Comparison of ENCODE assay signal across 25 cellular contexts in genomic region chr6:33817520-33817919, GRCh38. TPM values are rescaled to one million over a fixed set of nuclear protein-coding genes. Genes with fewer than 3 reads are reported as not detected.
A peak's percentile ranks its signal among the peaks of the same experiment; 100 is the strongest.
DNase-seq lines count a peak whose midpoint lies in the region; ATAC-seq and TF ChIP-seq lines count a peak whose summit lies in the region.
"Had no signal": no experiment of that assay in that cellular context is flagged by ENCODE, and none has a peak within 500 bp of the region (broad histone marks: within the 10 kb centered on the region; RNA-seq: fewer than 3 reads in every experiment).

No MANE protein-coding gene starts in this region.

- no peak overlapping the region for H3K4me3 ChIP-seq in heart right ventricle
- H3K4me3 ChIP-seq: GM23338, PC-9 had no signal

- peak; percentile 2 for DNase-seq in left ventricle myocardium superior
- no peak for DNase-seq in heart right ventricle
- DNase-seq in NCI-H82 treated with DMSO at 0.1 percent for 48 hours (lab: John Stamatoyannopoulos, UW; ENCODE audit: unreplicated experiment) = peak; percentile 28
- DNase-seq in left lobe of liver (ENCODE audit: low spot score) = no peak
- no peak for DNase-seq in HCEC 1CT
- DNase-seq in hepatic stellate cell (ENCODE audit: low spot score) = no peak
- no peak for DNase-seq in T-helper 17 cell
- DNase-seq in DMS114 treated with DMSO at 0.1 percent for 48 hours (lab: John Stamatoyannopoulos, UW; ENCODE audit: unreplicated experiment) = no peak
- DNase-seq: Calu3, H9, HFFc6, KBM-7, MV-4-11, NCI-H2081, NCI-H345, NCI-H510A treated with DMSO at 0.1 percent for 48 hours, PC-9 had no signal

- no peak for ATAC-seq in left ventricle myocardium superior
- no peak for ATAC-seq in heart right ventricle
- peak; percentile 51 for ATAC-seq in left lobe of liver
- ATAC-seq in T-helper 17 cell = no peak
- ATAC-seq: GM23338 had no signal

- H3K27ac Mint-ChIP-seq in T-helper 17 cell = no peak overlapping the region
- H3K27ac Mint-ChIP-seq: GM23338, HFFc6 had no signal

- no peaks in the 10 kb centered on the region for H3K4me1 ChIP-seq in heart right ventricle

- H3K9me3 ChIP-seq in heart right ventricle (no peaks in the 10 kb centered on the region), T-helper 17 cell (ENCODE audit: control insufficient read depth, low read length, poor library complexity, severe bottlenecking) (no peaks in the 10 kb centered on the region)

- H3K27ac ChIP-seq in heart right ventricle = no peak overlapping the region
- H3K27ac ChIP-seq: PC-9 had no signal

- peaks cover 37% of the 10 kb centered on the region for H3K27me3 Mint-ChIP-seq in T-helper 17 cell

- H3K36me3 Mint-ChIP-seq in T-helper 17 cell (ENCODE audit: low read depth) = peaks cover 3% of the 10 kb centered on the region

- intact Hi-C loops in left ventricle myocardium superior (cut with micrococcal nuclease) (no loop called here), heart right ventricle (cut with DNase I) (no loop called here)

- H3K4me3 Mint-ChIP-seq in T-helper 17 cell = no peak overlapping the region
- H3K4me3 Mint-ChIP-seq: GM23338, H9, HFFc6 had no signal

- peaks cover 4 to 58% (median 42%) of the 10 kb centered on the region in 7 donors for H3K27me3 ChIP-seq in heart right ventricle

- WGBS in heart right ventricle, 2 donors = 78 to 79% methylated on average over 5 of the region's 5 CpGs

- TF ChIP-seq CTCF in heart right ventricle (IDR thresholded peaks at IDR 0.05) = no peak

- no peaks in the 10 kb centered on the region for H3K36me3 ChIP-seq in heart right ventricle

- peaks cover 4% of the 10 kb centered on the region for H3K4me1 Mint-ChIP-seq in T-helper 17 cell

RNA-seq across cellular contexts. Expression of gene MLN, which starts 13.7 kb away (rescaled TPM):
- total RNA-seq in left ventricle myocardium superior (not detected), heart right ventricle (not detected), left lobe of liver (not detected), T-helper 17 cell (not detected)
- polyA plus RNA-seq in heart right ventricle = not detected
- total RNA-seq: A172, Calu3, GM23338, H9, HFFc6, LHCN-M2, MCF 10A, PC-9, Right ventricle myocardium superior, RPMI7951, SK-MEL-5 had no signal
- polyA plus RNA-seq: BJ, GM23338 had no signal

RNA-seq across cellular contexts. Expression of gene LEMD2, which starts 28.6 kb away (rescaled TPM):
- total RNA-seq in left ventricle myocardium superior (22.5 TPM), heart right ventricle (10 to 100 TPM; 18.5 to 32.1 (median 25.6) TPM), left lobe of liver (20.2 TPM), T-helper 17 cell (100 to 1,000 TPM; 101 to 120 TPM)
- 10 to 100 TPM; 39.2 to 45.9 TPM for polyA plus RNA-seq in heart right ventricle

Comparison
In these comparisons a context has a peak if more than half of its experiments do, and no peak if none do; other contexts are left out.
1. DNase-seq: peak in left ventricle myocardium superior (single experiment) and NCI-H82 treated with DMSO at 0.1 percent for 48 hours (single experiment); none in heart right ventricle (0 of 2), left lobe of liver (single experiment), HCEC 1CT (single experiment), hepatic stellate cell (single experiment), T-helper 17 cell (0 of 3) and DMS114 treated with DMSO at 0.1 percent for 48 hours (single experiment).